Comparison of ENCODE assay signal across 25 cellular contexts in genomic region chr3:52297242-52298146, GRCh38. TPM values are rescaled to one million over a fixed set of nuclear protein-coding genes. Genes with fewer than 3 reads are reported as not detected.
DNase-seq lines count a peak whose midpoint lies in the region; ATAC-seq and TF ChIP-seq lines count a peak whose summit lies in the region.
"Had no signal": no experiment of that assay in that cellular context is flagged by ENCODE, and none has a peak within 500 bp of the region (broad histone marks: within the 10 kb centered on the region; RNA-seq: fewer than 3 reads in every experiment).

No MANE protein-coding gene starts in this region.

- peaks cover 17% of the 10 kb centered on the region for H3K36me3 ChIP-seq in BLaER1
- H3K36me3 ChIP-seq in ascending aorta = peaks cover 6 to 11% of the 10 kb centered on the region in 2 donors

- peaks cover 40% of the 10 kb centered on the region for H3K4me1 ChIP-seq in BLaER1
- no peaks in the 10 kb centered on the region for H3K4me1 ChIP-seq in ascending aorta
- H3K4me1 ChIP-seq: vagina had no signal

- H3K4me3 Mint-ChIP-seq in glutamatergic neuron (ENCODE audit: unreplicated experiment) (peak overlapping the region; percentile 55), neural crest cell (peak overlapping the region; percentile 86), Calu3 (ENCODE audit: low read depth, unreplicated experiment) (no peak overlapping the region)
- H3K4me3 Mint-ChIP-seq: activated naive CD4-positive, alpha-beta T cell treated with anti-CD3 and anti-CD28 coated beads for 36 hours; activated T-cell treated with anti-CD3 and anti-CD28 coated beads, Interleukin-2, amount 50 U/mL, for 72 hours; stimulated activated naive B cell treated with anti-CD40 and anti-IgM and Interleukin-4, amounts not matched to agents 10 μg/mL and 1 μg/mL and 100 μg/mL, for 72 hours; T-helper 1 cell treated with Interleukin-12 subunit alpha and Interleukin-12 subunit beta and Interleukin-4 antibody, amounts not matched to agents 30 μg/mL and 1 μg/mL, for 36 hours had no signal

- no peaks in the 10 kb centered on the region; the same call in 1 of the 2 replicates for H4K20me1 ChIP-seq in BLaER1

- H3K27me3 Mint-ChIP-seq in glutamatergic neuron (ENCODE audit: unreplicated experiment) (peaks cover 15% of the 10 kb centered on the region), neural crest cell (ENCODE audit: low read depth) (peaks cover 5% of the 10 kb centered on the region), Calu3 (ENCODE audit: unreplicated experiment) (no peaks in the 10 kb centered on the region)
- H3K27me3 Mint-ChIP-seq: stimulated activated naive B cell treated with anti-CD40 and anti-IgM and Interleukin-4, amounts not matched to agents 10 μg/mL and 1 μg/mL and 100 μg/mL, for 72 hours had no signal

- no peaks in the 10 kb centered on the region for H3K27me3 ChIP-seq in BLaER1
- H3K27me3 ChIP-seq in ascending aorta = no peaks in the 10 kb centered on the region
- H3K27me3 ChIP-seq: esophagus muscularis mucosa, testis, vagina had no signal

- no peaks in the 10 kb centered on the region for H3K9me3 ChIP-seq in BLaER1
- no peaks in the 10 kb centered on the region for H3K9me3 ChIP-seq in ascending aorta
- H3K9me3 ChIP-seq: esophagus muscularis mucosa, left ventricle myocardium inferior, testis, vagina had no signal

- peaks cover 28% of the 10 kb centered on the region for H3K4me1 Mint-ChIP-seq in glutamatergic neuron (ENCODE audit: low read depth, unreplicated experiment)
- H3K4me1 Mint-ChIP-seq in neural crest cell = peaks cover 39% of the 10 kb centered on the region
- no peaks in the 10 kb centered on the region for H3K4me1 Mint-ChIP-seq in Calu3 (ENCODE audit: low read depth, unreplicated experiment)

- H3K4me3 ChIP-seq in BLaER1 = no peak overlapping the region
- no peak overlapping the region for H3K4me3 ChIP-seq in ascending aorta
- H3K4me3 ChIP-seq: esophagus muscularis mucosa, GM23248, left ventricle myocardium inferior, testis, vagina had no signal

- H3K9ac ChIP-seq in BLaER1 = peak overlapping the region; percentile 53; the same call in 1 of the 2 replicates
- H3K9ac ChIP-seq: GM23248 had no signal

- H3K9me3 Mint-ChIP-seq in glutamatergic neuron (ENCODE audit: unreplicated experiment) (peaks cover 3% of the 10 kb centered on the region), neural crest cell (no peaks in the 10 kb centered on the region), Calu3 (ENCODE audit: low read depth, unreplicated experiment) (no peaks in the 10 kb centered on the region)
- H3K9me3 Mint-ChIP-seq: activated naive CD4-positive, alpha-beta T cell treated with anti-CD3 and anti-CD28 coated beads for 36 hours; activated T-cell treated with anti-CD3 and anti-CD28 coated beads, Interleukin-2, amount 50 U/mL, for 72 hours; stimulated activated naive B cell treated with anti-CD40 and anti-IgM and Interleukin-4, amounts not matched to agents 10 μg/mL and 1 μg/mL and 100 μg/mL, for 72 hours; T-helper 1 cell treated with Interleukin-12 subunit alpha and Interleukin-12 subunit beta and Interleukin-4 antibody, amounts not matched to agents 30 μg/mL and 1 μg/mL, for 36 hours had no signal

- H3K4me2 ChIP-seq in BLaER1 = peak overlapping the region; percentile 77

- CTCF ChIA-PET in Calu3 (lab: Charles Lee) = no interaction called here

- intact Hi-C loops in ascending aorta (cut with DNase I) (no loop called here), Calu3 (cut with micrococcal nuclease; ENCODE audit: unreplicated experiment) (no loop called here)

- no peak for TF ChIP-seq CTCF in glutamatergic neuron (IDR thresholded peaks at IDR 0.05; ENCODE audit: partially characterized antibody, unreplicated experiment)
- TF ChIP-seq CTCF in neural crest cell (conservative IDR thresholded peaks at IDR 0.05) = no peak
- TF ChIP-seq CTCF in ascending aorta (IDR thresholded peaks at IDR 0.05) = no peak
- no peak for TF ChIP-seq CTCF in Calu3 (IDR thresholded peaks at IDR 0.05; ENCODE audit: unreplicated experiment)

- no TSS peak for BruUV-seq in Calu3 (replicated peaks; lab: Mats Ljungman, UMichigan)

- DNase-seq in NCI-H69 (lab: John Stamatoyannopoulos, UW) = peak; percentile 29
- no peak for DNase-seq in glutamatergic neuron
- DNase-seq in neural crest cell (ENCODE audit: low read depth, low spot score) = no peak
- no peak for DNase-seq in ascending aorta (ENCODE audit: low spot score in 2 of 2)
- no peak for DNase-seq in Calu3
- DNase-seq in stimulated activated CD4-positive, alpha-beta T cell treated with anti-CD3 and anti-CD28 coated beads, Interleukin-1b, Interleukin-23, amount 100 ng/mL, for 48 hours = no peak
- DNase-seq: activated CD4-positive, alpha-beta T cell treated with anti-CD3 and anti-CD28 coated beads for 4 hours; activated naive CD4-positive, alpha-beta T cell treated with anti-CD3 and anti-CD28 coated beads for 36 hours; activated T-cell treated with anti-CD3 and anti-CD28 coated beads, Interleukin-2, amount 50 U/mL, for 72 hours; C1 segment of cervical spinal cord; effector memory CD4-positive, alpha-beta T cell; foreskin melanocyte; GM23248; KG1; left ventricle myocardium inferior; NCI-H1694 treated with DMSO at 0.1 percent for 48 hours; stimulated activated CD4-positive, alpha-beta T cell treated with anti-CD3 and anti-CD28 coated beads, Interleukin-2, amount 100 ng/mL, for 48 hours; stimulated activated naive B cell treated with anti-CD40 and anti-IgM and Interleukin-4, amounts not matched to agents 10 μg/mL and 1 μg/mL and 100 μg/mL, for 72 hours; testis had no signal

- no peak for ATAC-seq in GM21526 (IDR thresholded peaks at IDR 0.05; ENCODE audit: low FRiP score, unreplicated experiment)
- ATAC-seq: activated T-cell treated with anti-CD3 and anti-CD28 coated beads, Interleukin-2, amount 50 U/mL, for 72 hours; stimulated activated naive B cell treated with anti-CD40 and anti-IgM and Interleukin-4, amounts not matched to agents 10 μg/mL and 1 μg/mL and 100 μg/mL, for 72 hours had no signal

- H3K27ac ChIP-seq in BLaER1 (peak overlapping the region; percentile 58), ascending aorta (no peak overlapping the region)
- H3K27ac ChIP-seq: esophagus muscularis mucosa, GM23248, left ventricle myocardium inferior, RWPE1, vagina had no signal

- H3K36me3 Mint-ChIP-seq in glutamatergic neuron (ENCODE audit: unreplicated experiment) (no peaks in the 10 kb centered on the region), neural crest cell (ENCODE audit: low read depth) (no peaks in the 10 kb centered on the region), Calu3 (ENCODE audit: insufficient read depth, unreplicated experiment) (peaks cover 5% of the 10 kb centered on the region)

- H3K27ac Mint-ChIP-seq in glutamatergic neuron (ENCODE audit: unreplicated experiment) (peak overlapping the region; percentile 22), neural crest cell (ENCODE audit: unreplicated experiment) (no peak overlapping the region), Calu3 (ENCODE audit: unreplicated experiment) (no peak overlapping the region)
- H3K27ac Mint-ChIP-seq: activated naive CD4-positive, alpha-beta T cell treated with anti-CD3 and anti-CD28 coated beads for 36 hours; activated T-cell treated with anti-CD3 and anti-CD28 coated beads, Interleukin-2, amount 50 U/mL, for 72 hours; T-helper 1 cell treated with Interleukin-12 subunit alpha and Interleukin-12 subunit beta and Interleukin-4 antibody, amounts not matched to agents 30 μg/mL and 1 μg/mL, for 36 hours had no signal

RNA-seq across cellular contexts. Expression of gene GLYCTK, which starts 9.9 kb away (rescaled TPM):
- 7.5 TPM for total RNA-seq in glutamatergic neuron (ENCODE audit: unreplicated experiment)
- 6.1 and 9.7 TPM in 2 replicates for total RNA-seq in neural crest cell
- 15.5 TPM for total RNA-seq in ascending aorta
- 9.4 and 10.7 TPM in 2 replicates for total RNA-seq in Calu3 (2022)

RNA-seq across cellular contexts. Expression of gene DNAH1, which starts 18.6 kb away (rescaled TPM):
- 8.9 TPM for total RNA-seq in glutamatergic neuron (ENCODE audit: unreplicated experiment)
- total RNA-seq in neural crest cell = 2.4 and 3.2 TPM in 2 replicates
- total RNA-seq in ascending aorta = 7.6 TPM
- total RNA-seq in Calu3 (2022) = 10.2 and 13.1 TPM in 2 replicates

RNA-seq across cellular contexts. Expression of gene WDR82, which starts 19.0 kb away (rescaled TPM):
- 118 TPM for total RNA-seq in glutamatergic neuron (ENCODE audit: unreplicated experiment)
- 114 and 119 TPM in 2 replicates for total RNA-seq in neural crest cell
- 42.0 TPM for total RNA-seq in ascending aorta
- total RNA-seq in Calu3 (2022) = 55.4 and 59.7 TPM in 2 replicates

RNA-seq across cellular contexts. Expression of gene PPM1M, which starts 51.9 kb away (rescaled TPM):
- total RNA-seq in glutamatergic neuron (ENCODE audit: unreplicated experiment) (7.8 TPM), neural crest cell (4.3 and 4.4 TPM in 2 replicates), ascending aorta (20.3 TPM), Calu3 (2022) (6.5 and 7.1 TPM in 2 replicates)

RNA-seq across cellular contexts. Expression of gene TWF2, which starts 58.5 kb away (rescaled TPM):
- total RNA-seq in glutamatergic neuron (ENCODE audit: unreplicated experiment) (45.5 TPM), neural crest cell (30.7 and 31.7 TPM in 2 replicates), ascending aorta (162 TPM), Calu3 (2022) (48.1 and 49.1 TPM in 2 replicates)
